Comparison of ENCODE assay signal across 10 cellular contexts in the genomic region with DNA sequence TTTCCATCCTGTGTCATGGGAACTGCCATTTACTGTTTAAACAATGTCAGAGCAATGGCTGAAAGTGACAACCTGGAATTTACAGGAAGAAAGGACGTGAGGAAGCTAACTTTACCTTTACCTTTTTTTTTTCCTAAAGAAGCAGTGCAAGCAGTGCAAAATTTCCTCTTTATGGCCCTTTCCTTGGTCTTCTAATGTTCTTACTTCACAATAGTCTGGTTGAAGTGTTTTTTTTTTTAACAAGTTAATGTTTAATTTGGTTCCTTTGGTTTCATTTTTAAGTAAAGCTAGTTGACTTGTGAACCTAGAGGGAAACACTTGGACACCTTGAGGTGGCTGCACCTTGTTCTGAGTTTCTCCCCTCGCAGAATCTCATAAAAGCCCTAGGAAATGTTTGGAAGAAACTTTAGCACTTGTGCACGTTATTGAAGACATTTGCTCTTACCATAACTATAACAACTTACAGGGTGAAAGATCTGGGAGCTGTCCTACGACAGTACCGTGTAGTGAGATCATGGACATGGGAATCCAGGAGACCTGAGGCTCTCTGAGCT. TPM values are rescaled to one million over a fixed set of nuclear protein-coding genes. Genes with fewer than 3 reads are reported as not detected.
A peak's percentile ranks its signal among the peaks of the same experiment; 100 is the strongest.
DNase-seq lines count a peak whose midpoint lies in the region; ATAC-seq and TF ChIP-seq lines count a peak whose summit lies in the region.
"Had no signal": no experiment of that assay in that cellular context is flagged by ENCODE, and none has a peak within 500 bp of the region (broad histone marks: within the 10 kb centered on the region; RNA-seq: fewer than 3 reads in every experiment).

No MANE protein-coding gene starts in this region.

- no peak overlapping the region for H2AFZ ChIP-seq in mesenchymal stem cell (ENCODE audit: low read depth, low read length)

- H2BK120ac ChIP-seq in mesenchymal stem cell (ENCODE audit: low read depth, low read length), result no peak overlapping the region

- intact Hi-C loops in heart left ventricle (cut with DNase I) (loop anchor here in 7 of 10 donors (5.0 to 10.0 kb wide), 6 partner anchors 36 to 168 kb away; no protein-coding TSS in a partner anchor), cardiac septum (cut with DNase I) (loop anchor here (10.0 kb wide), 2 partner anchors 72 to 102 kb away; partner anchors contain the start of gene PAPSS1)

- H3K4me1 ChIP-seq in heart left ventricle (peaks cover 0 to 44% (median 17%) of the 10 kb centered on the region in 12 donors), duodenal mucosa (ENCODE audit: control insufficient read depth in 1 of 2, insufficient read depth in 2 of 2, low read length in 2 of 2) (peaks cover 3 to 6% of the 10 kb centered on the region in 2 donors), mesenchymal stem cell (ENCODE audit: control insufficient read depth, insufficient read depth, low read depth, low read length) (no peaks in the 10 kb centered on the region)

- H3K9me3 ChIP-seq in heart left ventricle (no peaks in the 10 kb centered on the region), duodenal mucosa (ENCODE audit: control insufficient read depth in 1 of 2, low read length in 2 of 2) (no peaks in the 10 kb centered on the region), mesenchymal stem cell (ENCODE audit: control insufficient read depth, low read length) (no peaks in the 10 kb centered on the region)

- no peaks in the 10 kb centered on the region for H3K9me3 Mint-ChIP-seq in type B pancreatic cell

- H3K27ac ChIP-seq in heart left ventricle (peak overlapping the region in 11 of 12 donors; percentile 6 to 96 (median 94)), duodenal mucosa (ENCODE audit: low read depth, low read length) (peak overlapping the region; percentile 91), mesenchymal stem cell (ENCODE audit: low read length, poor library complexity, severe bottlenecking) (peak overlapping the region; percentile 46)

- H3K4me3 Mint-ChIP-seq in type B pancreatic cell, result peak overlapping the region; percentile 94

- no peak for DNase-seq in heart left ventricle
- DNase-seq in cardiac septum (ENCODE audit: low spot score), result no peak
- DNase-seq in mesenchymal stem cell, result no peak
- no peak for DNase-seq in type B pancreatic cell (ENCODE audit: extremely low spot score, unreplicated experiment)
- DNase-seq in NCI-H526 (lab: John Stamatoyannopoulos, UW), result no peak
- DNase-seq in NCI-H1105 treated with DMSO at 0.1 percent for 48 hours (lab: John Stamatoyannopoulos, UW), result no peak
- DNase-seq in NCI-H2171 treated with DMSO at 0.1 percent for 48 hours (lab: John Stamatoyannopoulos, UW), result no peak
- DNase-seq: NCI-H1092, SHP77 had no signal

- H2BK15ac ChIP-seq in mesenchymal stem cell (ENCODE audit: low read depth, poor library complexity, severe bottlenecking), result no peak overlapping the region

- H3K4me3 ChIP-seq in heart left ventricle (peak overlapping the region in 9 of 12 donors; percentile 76 to 93 (median 86)), duodenal mucosa (ENCODE audit: low read depth in 1 of 2, low read length in 2 of 2) (peak overlapping the region; percentile 69 to 71), mesenchymal stem cell (ENCODE audit: insufficient read depth in 1 of 2, low read depth in 1 of 2, low read length in 2 of 2) (peak overlapping the region in 1 of 2 experiments; percentile 93)

- H3K4me1 Mint-ChIP-seq in type B pancreatic cell (ENCODE audit: unreplicated experiment), result peaks cover 12% of the 10 kb centered on the region

- H2AK5ac ChIP-seq in mesenchymal stem cell (ENCODE audit: low read length, severe bottlenecking), result no peak overlapping the region

- no peak overlapping the region for H4K91ac ChIP-seq in mesenchymal stem cell (ENCODE audit: low read length)

- H3K4ac ChIP-seq in mesenchymal stem cell (ENCODE audit: low read depth in 1 of 2, low read length in 2 of 2), result no peak overlapping the region

- H4K8ac ChIP-seq in mesenchymal stem cell (ENCODE audit: low read length), result no peak overlapping the region

- H3K9ac ChIP-seq in duodenal mucosa (ENCODE audit: low read depth in 1 of 2, low read length in 2 of 2), result peak overlapping the region; percentile 63 to 74
- H3K9ac ChIP-seq in mesenchymal stem cell (ENCODE audit: low read length), result peak overlapping the region; percentile 97

- no peak overlapping the region for H3K23ac ChIP-seq in mesenchymal stem cell (ENCODE audit: low read length in 2 of 2)

- H3K36me3 ChIP-seq in heart left ventricle, result no peaks in the 10 kb centered on the region
- H3K36me3 ChIP-seq in duodenal mucosa (ENCODE audit: control insufficient read depth in 1 of 2, insufficient read depth in 2 of 2, low read length in 2 of 2), result no peaks in the 10 kb centered on the region
- peaks cover 0 to 5% of the 10 kb centered on the region in 2 experiments for H3K36me3 ChIP-seq in mesenchymal stem cell (ENCODE audit: control insufficient read depth in 1 of 2, insufficient read depth in 2 of 2, low read depth in 1 of 2, low read length in 2 of 2)

- TF ChIP-seq CTCF in heart left ventricle (IDR thresholded peaks at IDR 0.05), result no peak
- no peak for TF ChIP-seq CTCF in type B pancreatic cell (conservative IDR thresholded peaks at IDR 0.05)

- H3K4me2 ChIP-seq in mesenchymal stem cell (ENCODE audit: low read length, poor library complexity, severe bottlenecking), result peak overlapping the region; percentile 39

- H2BK5ac ChIP-seq in mesenchymal stem cell (ENCODE audit: low read depth, low read length, poor library complexity, severe bottlenecking), result no peak overlapping the region

- H3K27me3 ChIP-seq in heart left ventricle (no peaks in the 10 kb centered on the region), duodenal mucosa (ENCODE audit: control insufficient read depth in 1 of 2, insufficient read depth in 2 of 2, low read length in 2 of 2) (no peaks in the 10 kb centered on the region), mesenchymal stem cell (ENCODE audit: control insufficient read depth in 1 of 2, insufficient read depth in 1 of 2, low read length in 2 of 2) (no peaks in the 10 kb centered on the region)

- ATAC-seq in heart left ventricle, result no peak

- H3K27me3 Mint-ChIP-seq in type B pancreatic cell, result peaks cover 20% of the 10 kb centered on the region

- H2BK12ac ChIP-seq in mesenchymal stem cell (ENCODE audit: low read length in 2 of 2), result no peak overlapping the region

- peak overlapping the region; percentile 100 for H3K27ac Mint-ChIP-seq in type B pancreatic cell

- TF ChIP-seq POLR2A in heart left ventricle (IDR thresholded peaks at IDR 0.05), result no peak

- WGBS in heart left ventricle, 4 donors, result 47 to 59% (median 58%) methylated on average over 5 of the region's 5 CpGs
- 71% methylated on average over 3 of the region's 5 CpGs for WGBS in mesenchymal stem cell

- peaks cover 4% of the 10 kb centered on the region for H3K36me3 Mint-ChIP-seq in type B pancreatic cell

- H3K79me1 ChIP-seq in mesenchymal stem cell (replicated peaks; ENCODE audit: low read length, poor library complexity, severe bottlenecking), result peaks cover 16% of the 10 kb centered on the region

- no peak overlapping the region for H3K18ac ChIP-seq in mesenchymal stem cell (ENCODE audit: low read depth in 1 of 2, low read length in 2 of 2)

- no peak overlapping the region for H3K14ac ChIP-seq in mesenchymal stem cell (ENCODE audit: low read length in 2 of 2)

RNA-seq across cellular contexts. Expression of gene SGMS2, which starts 1.8 kb away (rescaled TPM):
- total RNA-seq in heart left ventricle, result 100 to 1,000 TPM in 1 of 9 donors, 10 to 100 TPM in 8; 19.2 to 117 (median 29.8) TPM
- polyA plus RNA-seq in heart left ventricle, result 10 to 100 TPM in 1 of 2 donors, 1 to 10 TPM in 1; 2.6 to 55.7 TPM
- 37.8 TPM for total RNA-seq in cardiac septum
- 12.5 TPM for polyA plus RNA-seq in mesenchymal stem cell (2013, experiment 1 of 2)
- polyA plus RNA-seq in mesenchymal stem cell (2013, experiment 2 of 2), result 12.4 TPM
- total RNA-seq in type B pancreatic cell (ENCODE audit: low replicate concordance), result 25.8 and 79.0 TPM in 2 replicates
